In the genomic region with DNA sequence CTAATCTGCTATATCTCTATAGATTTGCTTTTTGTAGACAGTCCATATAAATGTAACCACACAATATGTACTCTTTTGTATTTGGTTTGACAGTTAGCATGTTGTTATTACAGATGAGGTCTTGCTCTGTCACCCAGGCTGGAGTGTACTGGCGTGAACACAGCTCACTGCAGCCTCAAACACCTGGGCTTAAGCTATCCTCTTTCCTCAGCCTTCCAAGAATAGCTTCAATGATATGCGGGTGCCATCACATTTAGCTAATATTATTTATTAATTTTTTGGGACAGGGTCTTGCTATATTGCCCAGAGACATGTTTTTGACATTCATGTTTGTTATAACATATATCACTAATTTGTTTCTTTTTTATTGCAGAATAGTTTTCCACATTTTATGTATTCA, we compare ENCODE assay signal across 20 cellular contexts. TPM values are rescaled to one million over a fixed set of nuclear protein-coding genes. Genes with fewer than 3 reads are reported as not detected.
DNase-seq lines count a peak whose midpoint lies in the region; ATAC-seq and TF ChIP-seq lines count a peak whose summit lies in the region.
"Had no signal": no experiment of that assay in that cellular context is flagged by ENCODE, and none has a peak within 500 bp of the region (broad histone marks: within the 10 kb centered on the region; RNA-seq: fewer than 3 reads in every experiment).

No MANE protein-coding gene starts in this region.

- TF ChIP-seq CTCF in GM23338 (conservative IDR thresholded peaks at IDR 0.05; ENCODE audit: low read depth in 2 of 2) (no peak), Loucy (conservative IDR thresholded peaks at IDR 0.05; ENCODE audit: low read length) (no peak), smooth muscle cell (IDR thresholded peaks at IDR 0.05; ENCODE audit: borderline replicate concordance, insufficient read depth, poor library complexity, severe bottlenecking) (no peak)

- WGBS in smooth muscle cell (ENCODE audit: low lambda C conversion rate), result 91% methylated on average over 2 of the region's 2 CpGs

- H3K4me3 ChIP-seq in GM23338 (no peak overlapping the region), Loucy (ENCODE audit: low read length, poor library complexity, severe bottlenecking) (no peak overlapping the region), iPS-20b (ENCODE audit: low read length) (peak overlapping the region; percentile 27; the same call in 1 of the 2 replicates), smooth muscle cell (no peak overlapping the region)
- H3K4me3 ChIP-seq: K562 had no signal

- no peak overlapping the region for H2AFZ ChIP-seq in GM23338
- no peak overlapping the region for H2AFZ ChIP-seq in Loucy (ENCODE audit: low read length)
- no peak overlapping the region for H2AFZ ChIP-seq in smooth muscle cell (ENCODE audit: low read depth)

- H3K4me2 ChIP-seq in GM23338, result 0 out of 2 replicates have a peak overlapping the region, but pooled peaks have one; percentile 17
- H3K4me2 ChIP-seq in Loucy (ENCODE audit: low read depth, low read length, poor library complexity, severe bottlenecking), result peak overlapping the region; percentile 15
- H3K4me2 ChIP-seq in smooth muscle cell, result no peak overlapping the region

- H3K9ac ChIP-seq in Loucy (ENCODE audit: low read depth, low read length, poor library complexity, severe bottlenecking) (no peak overlapping the region), iPS-20b (ENCODE audit: low read depth, low read length) (0 out of 2 replicates have a peak overlapping the region, but pooled peaks have one; percentile 33), smooth muscle cell (ENCODE audit: low read depth) (no peak overlapping the region)

- ATAC-seq in GM23338, result peak; percentile 14; the same call in 2 of the 3 replicates
- no peak for ATAC-seq in stimulated activated memory B cell treated with anti-CD40 and anti-IgM and Interleukin-4, amounts not matched to agents 10 μg/mL and 1 μg/mL and 100 μg/mL, for 72 hours
- ATAC-seq: HCT116, K562 had no signal

- no peak overlapping the region; the same call in 1 of the 2 replicates for H3K27ac Mint-ChIP-seq in GM23338
- H3K27ac Mint-ChIP-seq in stimulated activated memory B cell treated with anti-CD40 and anti-IgM and Interleukin-4, amounts not matched to agents 10 μg/mL and 1 μg/mL and 100 μg/mL, for 72 hours, result no peak overlapping the region
- H3K27ac Mint-ChIP-seq: CD4-positive, CD25-positive, alpha-beta regulatory T cell had no signal

- H3K4me3 Mint-ChIP-seq in GM23338, result no peak overlapping the region
- H3K4me3 Mint-ChIP-seq in stimulated activated memory B cell treated with anti-CD40 and anti-IgM and Interleukin-4, amounts not matched to agents 10 μg/mL and 1 μg/mL and 100 μg/mL, for 72 hours, result no peak overlapping the region
- H3K4me3 Mint-ChIP-seq: CD4-positive, CD25-positive, alpha-beta regulatory T cell; CD8-positive, alpha-beta memory T cell had no signal

- H3K36me3 ChIP-seq in GM23338 (ENCODE audit: insufficient read depth), result no peaks in the 10 kb centered on the region
- H3K36me3 ChIP-seq in Loucy (ENCODE audit: insufficient read depth, low read length), result no peaks in the 10 kb centered on the region
- no peaks in the 10 kb centered on the region for H3K36me3 ChIP-seq in iPS-20b (ENCODE audit: insufficient read depth, low read depth, low read length)
- H3K36me3 ChIP-seq in smooth muscle cell (ENCODE audit: low read depth), result no peaks in the 10 kb centered on the region
- H3K36me3 ChIP-seq: BE2C had no signal

- H3F3A ChIP-seq in GM23338 (replicated peaks; ENCODE audit: low read depth), result no peaks in the 10 kb centered on the region
- no peaks in the 10 kb centered on the region for H3F3A ChIP-seq in Loucy (ENCODE audit: low read depth)
- H3F3A ChIP-seq in smooth muscle cell (ENCODE audit: low read depth), result peaks cover 6% of the 10 kb centered on the region

- H3K4me1 Mint-ChIP-seq in GM23338, result peaks cover 64% of the 10 kb centered on the region
- H3K4me1 Mint-ChIP-seq in stimulated activated memory B cell treated with anti-CD40 and anti-IgM and Interleukin-4, amounts not matched to agents 10 μg/mL and 1 μg/mL and 100 μg/mL, for 72 hours, result peaks cover 73% of the 10 kb centered on the region

- H3K27me3 ChIP-seq in GM23338 (ENCODE audit: insufficient read depth) (no peaks in the 10 kb centered on the region), Loucy (ENCODE audit: insufficient read depth, low read length, poor library complexity, severe bottlenecking) (no peaks in the 10 kb centered on the region), iPS-20b (ENCODE audit: insufficient read depth, low read length) (no peaks in the 10 kb centered on the region), smooth muscle cell (ENCODE audit: low read depth) (no peaks in the 10 kb centered on the region)
- H3K27me3 ChIP-seq: BE2C had no signal

- no peak overlapping the region for H3K27ac ChIP-seq in GM23338 (ENCODE audit: low read depth)
- peak overlapping the region; percentile 6 for H3K27ac ChIP-seq in iPS-20b (ENCODE audit: low read length)
- H3K27ac ChIP-seq in smooth muscle cell (ENCODE audit: low read depth), result no peak overlapping the region

- POLR2A ChIA-PET in HEK293T (lab: Yijun Ruan, JAX), result no interaction called here

- H3K9me2 ChIP-seq in GM23338 (ENCODE audit: insufficient read depth) (no peaks in the 10 kb centered on the region), Loucy (replicated peaks; ENCODE audit: low read depth, low read length) (no peaks in the 10 kb centered on the region)

- peaks cover 98% of the 10 kb centered on the region for H3K79me2 ChIP-seq in GM23338 (replicated peaks; ENCODE audit: insufficient read depth)
- peaks cover 100% of the 10 kb centered on the region for H3K79me2 ChIP-seq in Loucy (ENCODE audit: insufficient read depth, low read length)
- H3K79me2 ChIP-seq in smooth muscle cell (ENCODE audit: low read depth), result peaks cover 92% of the 10 kb centered on the region

- H3K9me3 ChIP-seq in Loucy (ENCODE audit: insufficient read depth, low read depth, low read length), result no peaks in the 10 kb centered on the region
- no peaks in the 10 kb centered on the region for H3K9me3 ChIP-seq in iPS-20b (ENCODE audit: insufficient read depth, low read depth, low read length)
- H3K9me3 ChIP-seq in smooth muscle cell (replicated peaks; ENCODE audit: low read depth), result no peaks in the 10 kb centered on the region
- H3K9me3 ChIP-seq: BE2C had no signal

- H3K27me3 Mint-ChIP-seq in GM23338 (ENCODE audit: insufficient read depth, low read depth, poor library complexity), result peaks cover 4% of the 10 kb centered on the region
- no peaks in the 10 kb centered on the region for H3K27me3 Mint-ChIP-seq in stimulated activated memory B cell treated with anti-CD40 and anti-IgM and Interleukin-4, amounts not matched to agents 10 μg/mL and 1 μg/mL and 100 μg/mL, for 72 hours
- H3K27me3 Mint-ChIP-seq: CD4-positive, CD25-positive, alpha-beta regulatory T cell; CD8-positive, alpha-beta memory T cell had no signal

- H3K4me1 ChIP-seq in GM23338 (ENCODE audit: insufficient read depth) (peaks cover 67% of the 10 kb centered on the region), Loucy (ENCODE audit: insufficient read depth, low read length, poor library complexity, severe bottlenecking) (peaks cover 59% of the 10 kb centered on the region), iPS-20b (ENCODE audit: insufficient read depth, low read length) (peaks cover 68% of the 10 kb centered on the region), smooth muscle cell (ENCODE audit: low read depth) (peaks cover 41% of the 10 kb centered on the region)

- no peak for DNase-seq in GM23338 (ENCODE audit: low spot score)
- DNase-seq in NCI-H526 treated with DMSO at 0.1 percent for 48 hours (lab: John Stamatoyannopoulos, UW), result no peak
- DNase-seq in smooth muscle cell (lab: John Stamatoyannopoulos, UW; ENCODE audit: unreplicated experiment), result no peak
- DNase-seq in HEK293T (ENCODE audit: extremely low spot score), result no peak
- DNase-seq: ACHN; BE2C; C1 segment of cervical spinal cord; CD4-positive, CD25-positive, alpha-beta regulatory T cell; CD8-positive, alpha-beta memory T cell; COR-L47; DMS 273 treated with DMSO at 0.1 percent for 48 hours; GDM1; GOT3; H7; IMR-90 had no signal

- CTCF ChIA-PET in HEK293T (lab: Yijun Ruan, JAX), result no interaction called here

- no peaks in the 10 kb centered on the region for H3K36me3 Mint-ChIP-seq in GM23338 (ENCODE audit: low read depth)
- no peaks in the 10 kb centered on the region for H3K36me3 Mint-ChIP-seq in stimulated activated memory B cell treated with anti-CD40 and anti-IgM and Interleukin-4, amounts not matched to agents 10 μg/mL and 1 μg/mL and 100 μg/mL, for 72 hours
- H3K36me3 Mint-ChIP-seq: CD8-positive, alpha-beta memory T cell had no signal

- peaks cover 10% of the 10 kb centered on the region; the same call in 1 of the 2 replicates for H4K20me1 ChIP-seq in GM23338 (replicated peaks; ENCODE audit: insufficient read depth)
- H4K20me1 ChIP-seq in Loucy (ENCODE audit: insufficient read depth, low read length, poor library complexity, severe bottlenecking), result peaks cover 82% of the 10 kb centered on the region
- H4K20me1 ChIP-seq in smooth muscle cell (ENCODE audit: low read depth), result peaks cover 99% of the 10 kb centered on the region

- H3K9me3 Mint-ChIP-seq in GM23338, result no peaks in the 10 kb centered on the region
- H3K9me3 Mint-ChIP-seq in stimulated activated memory B cell treated with anti-CD40 and anti-IgM and Interleukin-4, amounts not matched to agents 10 μg/mL and 1 μg/mL and 100 μg/mL, for 72 hours, result no peaks in the 10 kb centered on the region
- H3K9me3 Mint-ChIP-seq: CD4-positive, CD25-positive, alpha-beta regulatory T cell; CD8-positive, alpha-beta memory T cell had no signal

TF ChIP-seq in GM23338, 12 proteins besides CTCF, POLR2A, EP300 and RAD21 (continues in another document):
- no peak for TF ChIP-seq STAT1 (IDR thresholded peaks at IDR 0.05; ENCODE audit: unreplicated experiment)

TF ChIP-seq in HEK293T, 16 proteins besides CTCF, POLR2A, EP300 and RAD21 (continues in another document):
- no peak for TF ChIP-seq SP1 (IDR thresholded peaks at IDR 0.05)
- no peak for TF ChIP-seq TARDBP (IDR thresholded peaks at IDR 0.05)
- no peak for TF ChIP-seq FOXA1 (IDR thresholded peaks at IDR 0.05)
- no peak for TF ChIP-seq BHLHE40 (IDR thresholded peaks at IDR 0.05; ENCODE audit: borderline replicate concordance)
- no peak for TF ChIP-seq ZNF384 (IDR thresholded peaks at IDR 0.05)
- TF ChIP-seq SUZ12 (IDR thresholded peaks at IDR 0.05), result no peak
- TF ChIP-seq FOXM1 (IDR thresholded peaks at IDR 0.05; ENCODE audit: borderline replicate concordance), result no peak

RNA-seq across cellular contexts. Expression of a gene that starts 10.8 kb away (rescaled TPM):
- total RNA-seq in GM23338 (2014; rRNA removed; shearing (Covaris generic)), result 60.0 and 65.7 TPM in 2 replicates
- polyA plus RNA-seq in GM23338 (2016; fragmentation: Nextera tagmentation; extraction: Ambion mirVana) (41.1 and 46.0 TPM in 2 replicates), smooth muscle cell (26.6 and 29.0 TPM in 2 replicates)
- 58.2 and 99.8 TPM in 2 replicates for total RNA-seq in smooth muscle cell

RNA-seq across cellular contexts. Expression of a gene that starts 51.3 kb away (rescaled TPM):
- total RNA-seq in GM23338 (2014; rRNA removed; shearing (Covaris generic)), result 134 and 160 TPM in 2 replicates
- polyA plus RNA-seq in GM23338 (2016; fragmentation: Nextera tagmentation; extraction: Ambion mirVana), result 502 and 516 TPM in 2 replicates
- total RNA-seq in smooth muscle cell, result 47.9 and 48.1 TPM in 2 replicates
- polyA plus RNA-seq in smooth muscle cell, result 40.3 and 46.0 TPM in 2 replicates
